In the genomic region with DNA sequence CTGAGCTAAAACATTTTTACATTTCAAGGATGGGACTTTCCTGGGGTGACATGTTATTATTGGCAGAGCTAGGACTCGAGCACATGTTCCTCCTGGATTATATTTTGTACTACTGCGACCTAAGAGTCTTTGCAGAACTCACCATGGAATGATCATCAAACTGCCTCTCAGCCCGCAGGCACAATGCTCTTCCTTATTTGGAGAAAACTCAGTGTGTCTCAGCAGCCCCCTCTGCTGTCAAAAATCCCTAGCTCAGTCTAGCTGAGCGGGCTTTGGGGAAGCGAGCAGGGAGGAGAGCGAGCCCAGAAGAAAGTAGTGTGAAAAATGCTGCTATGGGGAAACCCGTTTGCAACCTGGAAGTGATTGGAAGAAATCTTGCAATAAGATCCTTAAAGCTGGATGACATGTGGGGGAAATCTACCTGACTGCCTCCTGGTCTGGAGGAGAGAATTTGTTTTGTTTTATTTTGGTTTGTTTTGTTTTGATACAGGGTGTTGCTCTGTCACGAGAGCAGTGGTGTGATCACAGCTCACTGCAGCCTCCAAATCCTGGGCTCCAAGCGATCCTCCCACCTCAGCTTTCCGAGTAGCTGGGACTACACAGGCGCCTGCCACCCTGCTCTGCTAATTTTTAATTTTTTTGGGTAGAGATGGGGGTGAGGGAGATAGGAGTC, we compare ENCODE assay signal across 8 cellular contexts.
DNase-seq lines count a peak whose midpoint lies in the region; ATAC-seq and TF ChIP-seq lines count a peak whose summit lies in the region.

No MANE protein-coding gene starts in this region.

- no peak overlapping the region for H3K4me3 Mint-ChIP-seq in natural killer cell
- H3K4me3 Mint-ChIP-seq in stimulated activated effector memory CD8-positive, alpha-beta T cell treated with anti-CD3 and anti-CD28 coated beads, Interleukin-12 subunit alpha, Interleukin-12 subunit beta, amount 100 ng/mL, for 72 hours = no peak overlapping the region

- intact Hi-C loops in OCI-LY7 (cut with micrococcal nuclease; ENCODE audit: unreplicated experiment) (loop anchor here (1.0 kb wide), 3 partner anchors 88 to 187 kb away; no protein-coding TSS in a partner anchor), esophagus squamous epithelium (cut with DNase I) (no loop called here), natural killer cell (cut with micrococcal nuclease) (loop anchor here (1.0 kb wide), 2 partner anchors 133 to 187 kb away; no protein-coding TSS in a partner anchor)

- TF ChIP-seq CTCF in OCI-LY7 (conservative IDR thresholded peaks at IDR 0.05; ENCODE audit: low read length) (peak; percentile 97), esophagus squamous epithelium (IDR thresholded peaks at IDR 0.05) (peak; percentile 67 to 93 (median 90)), natural killer cell (IDR thresholded peaks at IDR 0.05) (peak; percentile 68)

- peaks cover 19% of the 10 kb centered on the region for H3K4me1 ChIP-seq in OCI-LY7 (ENCODE audit: insufficient read depth, low read length, poor library complexity, severe bottlenecking)
- H3K4me1 ChIP-seq in esophagus squamous epithelium = peaks cover 0 to 25% (median 7%) of the 10 kb centered on the region in 3 donors

- H3K4me1 Mint-ChIP-seq in natural killer cell = peaks cover 6 to 7% of the 10 kb centered on the region in 2 donors
- peaks cover 6% of the 10 kb centered on the region for H3K4me1 Mint-ChIP-seq in stimulated activated effector memory CD8-positive, alpha-beta T cell treated with anti-CD3 and anti-CD28 coated beads, Interleukin-12 subunit alpha, Interleukin-12 subunit beta, amount 100 ng/mL, for 72 hours

- no peaks in the 10 kb centered on the region for H3K27me3 ChIP-seq in esophagus squamous epithelium

- H4K20me1 ChIP-seq in OCI-LY7 (ENCODE audit: insufficient read depth, low read length) = no peaks in the 10 kb centered on the region

- no TSS peak for BruUV-seq in OCI-LY7 (replicated peaks; lab: Mats Ljungman, UMichigan)

- peak overlapping the region; percentile 97 for H2AFZ ChIP-seq in OCI-LY7 (ENCODE audit: low read length)

- H3K27ac ChIP-seq in OCI-LY7 (ENCODE audit: low read depth, low read length, poor library complexity, severe bottlenecking) = no peak overlapping the region
- H3K27ac ChIP-seq in esophagus squamous epithelium = peak overlapping the region; percentile 33 to 74 (median 68)

- no peaks in the 10 kb centered on the region for H3K9me3 Mint-ChIP-seq in natural killer cell
- H3K9me3 Mint-ChIP-seq in stimulated activated effector memory CD8-positive, alpha-beta T cell treated with anti-CD3 and anti-CD28 coated beads, Interleukin-12 subunit alpha, Interleukin-12 subunit beta, amount 100 ng/mL, for 72 hours = no peaks in the 10 kb centered on the region

- H3K9me3 ChIP-seq in OCI-LY7 (ENCODE audit: low read length) (no peaks in the 10 kb centered on the region), esophagus squamous epithelium (no peaks in the 10 kb centered on the region)

- peaks cover 13 to 23% of the 10 kb centered on the region in 2 donors for H3K27me3 Mint-ChIP-seq in natural killer cell (ENCODE audit: low read depth in 2 of 2)

- H3K36me3 ChIP-seq in OCI-LY7 (ENCODE audit: insufficient read depth, low read length) (no peaks in the 10 kb centered on the region), esophagus squamous epithelium (no peaks in the 10 kb centered on the region)

- ATAC-seq in GM21390 (IDR thresholded peaks at IDR 0.05; ENCODE audit: unreplicated experiment) (peak; percentile 99), natural killer cell (peak; percentile 92 to 99 (median 95))
- ATAC-seq in stimulated activated effector memory CD8-positive, alpha-beta T cell treated with anti-CD3 and anti-CD28 coated beads, Interleukin-12 subunit alpha, Interleukin-12 subunit beta, amount 100 ng/mL, for 72 hours = peak; percentile 88

- no peaks in the 10 kb centered on the region for H3K9me2 ChIP-seq in OCI-LY7 (ENCODE audit: insufficient read depth, low read length)

- H3K36me3 Mint-ChIP-seq in natural killer cell = no peaks in the 10 kb centered on the region
- H3K36me3 Mint-ChIP-seq in stimulated activated effector memory CD8-positive, alpha-beta T cell treated with anti-CD3 and anti-CD28 coated beads, Interleukin-12 subunit alpha, Interleukin-12 subunit beta, amount 100 ng/mL, for 72 hours = no peaks in the 10 kb centered on the region

- CTCF ChIA-PET in OCI-LY7 (lab: Charles Lee; ENCODE audit: unreplicated experiment) = interaction anchor here (0.6 to 1.5 kb wide), 17 partner anchors 9 to 340 kb away, joined by 3 to 5 read pairs (median 3); no protein-coding TSS in a partner anchor

- H3K79me2 ChIP-seq in OCI-LY7 (ENCODE audit: insufficient read depth, low read depth, low read length) = no peaks in the 10 kb centered on the region

- peak overlapping the region; percentile 17 for H3K4me3 ChIP-seq in OCI-LY7 (ENCODE audit: low read depth, low read length, poor library complexity, severe bottlenecking)
- H3K4me3 ChIP-seq in esophagus squamous epithelium = peak overlapping the region in 1 of 4 donors; percentile 36

- DNase-seq in COLO829 (ENCODE audit: low spot score) (peak; percentile 51), HuH-7 (ENCODE audit: low spot score) (peak; percentile 68), OCI-LY7 (ENCODE audit: low spot score) (peak; percentile 93), activated T-cell treated with anti-CD3 and anti-CD28 coated beads for 24 hours (ENCODE audit: low read depth) (peak; percentile 69), esophagus squamous epithelium (lab: John Stamatoyannopoulos, UW) (peak; percentile 31), natural killer cell (peak; percentile 53)
- DNase-seq in stimulated activated effector memory CD8-positive, alpha-beta T cell treated with anti-CD3 and anti-CD28 coated beads, Interleukin-12 subunit alpha, Interleukin-12 subunit beta, amount 100 ng/mL, for 72 hours (ENCODE audit: low spot score in 2 of 2) = peak; percentile 64 to 84

- POLR2A ChIA-PET in OCI-LY7 (lab: Charles Lee) = interaction anchor here (0.6 to 2.8 kb wide), 16 partner anchors 11 to 198 kb away, joined by 3 to 15 read pairs (median 4); no protein-coding TSS in a partner anchor

- no peak for TF ChIP-seq POLR2A in esophagus squamous epithelium (IDR thresholded peaks at IDR 0.05)

- no peak overlapping the region for H3K27ac Mint-ChIP-seq in natural killer cell
- H3K27ac Mint-ChIP-seq in stimulated activated effector memory CD8-positive, alpha-beta T cell treated with anti-CD3 and anti-CD28 coated beads, Interleukin-12 subunit alpha, Interleukin-12 subunit beta, amount 100 ng/mL, for 72 hours = no peak overlapping the region

- H3K4me2 ChIP-seq in OCI-LY7 (ENCODE audit: low read length) = peak overlapping the region; percentile 47

- WGBS in esophagus squamous epithelium, 2 donors = 11% methylated on average over 9 to 11 of the region's 11 CpGs

Comparison
In these comparisons a context has a peak if more than half of its experiments do, and no peak if none do; other contexts are left out.
1. DNase-seq: peak in every context shown above with its lines; median percentile 93 in OCI-LY7; 74 in stimulated activated effector memory CD8-positive, alpha-beta T cell treated with anti-CD3 and anti-CD28 coated beads, Interleukin-12 subunit alpha, Interleukin-12 subunit beta, amount 100 ng/mL, for 72 hours; 69 in activated T-cell treated with anti-CD3 and anti-CD28 coated beads for 24 hours; 68 in HuH-7; 53 in natural killer cell; 51 in COLO829; 31 in esophagus squamous epithelium.